9 cellular contexts compared by ENCODE assay signal in genomic region chr21:33441489-33442477, GRCh38. TPM values are rescaled to one million over a fixed set of nuclear protein-coding genes. Genes with fewer than 3 reads are reported as not detected.
DNase-seq lines count a peak whose midpoint lies in the region; FAIRE-seq and TF ChIP-seq lines count a peak whose summit lies in the region.
"Had no signal": no experiment of that assay in that cellular context is flagged by ENCODE, and none has a peak within 500 bp of the region (broad histone marks: within the 10 kb centered on the region; RNA-seq: fewer than 3 reads in every experiment).

No MANE protein-coding gene starts in this region.

- no peak for TF ChIP-seq CTCF in mammary epithelial cell (conservative IDR thresholded peaks at IDR 0.05 in 1 of 2, IDR thresholded peaks at IDR 0.05 in 1 of 2; ENCODE audit: extremely low read depth in 1 of 2, insufficient read depth in 1 of 2, low read depth in 1 of 2, low read length in 2 of 2)
- TF ChIP-seq CTCF in neural crest cell (conservative IDR thresholded peaks at IDR 0.05) = no peak

- H4K20me1 ChIP-seq in mammary epithelial cell (ENCODE audit: insufficient read depth, low read length) = no peaks in the 10 kb centered on the region

- peak overlapping the region; percentile 70 for H3K27ac ChIP-seq in mammary epithelial cell (ENCODE audit: insufficient read depth, low read depth, low read length)
- H3K27ac ChIP-seq: SK-N-MC had no signal

- no peaks in the 10 kb centered on the region for H3K9me3 Mint-ChIP-seq in neural crest cell
- H3K9me3 Mint-ChIP-seq in activated naive CD4-positive, alpha-beta T cell treated with anti-CD3 and anti-CD28 coated beads, Interleukin-2, amount 10 ng/mL, durations not matched to agents 7 days and 5 days = no peaks in the 10 kb centered on the region

- H2AFZ ChIP-seq in mammary epithelial cell (ENCODE audit: low read depth, low read length) = peak overlapping the region; percentile 31

- CTCF ChIA-PET in mammary epithelial cell (lab: Charles Lee; ENCODE audit: low non-redundant PET) = interaction anchor here (0.6 kb wide), 1 partner anchor 81 kb away, joined by 13 read pairs; no protein-coding TSS in a partner anchor
- CTCF ChIA-PET in activated naive CD4-positive, alpha-beta T cell treated with anti-CD3 and anti-CD28 coated beads, Interleukin-2, amount 10 ng/mL, durations not matched to agents 7 days and 5 days (lab: Charles Lee) = interaction anchor here (0.7 to 2.9 kb wide), 4 partner anchors 238 to 245 kb away, joined by 3 to 9 read pairs (median 4); no protein-coding TSS in a partner anchor

- BruUV-seq in mammary epithelial cell (replicated peaks; lab: Mats Ljungman, UMichigan) = no TSS peak

- TF ChIP-seq POLR2A in GM12891 (IDR thresholded peaks at IDR 0.05; ENCODE audit: low read depth, low read length) = no peak

- H3K27ac Mint-ChIP-seq in neural crest cell (ENCODE audit: unreplicated experiment) = peak overlapping the region; percentile 6
- H3K27ac Mint-ChIP-seq in activated naive CD4-positive, alpha-beta T cell treated with anti-CD3 and anti-CD28 coated beads, Interleukin-2, amount 10 ng/mL, durations not matched to agents 7 days and 5 days = no peak overlapping the region

- H3K27me3 ChIP-seq in mammary epithelial cell (ENCODE audit: insufficient read depth, low read length) = no peaks in the 10 kb centered on the region

- no peak overlapping the region for H3K4me3 Mint-ChIP-seq in neural crest cell
- H3K4me3 Mint-ChIP-seq in activated naive CD4-positive, alpha-beta T cell treated with anti-CD3 and anti-CD28 coated beads, Interleukin-2, amount 10 ng/mL, durations not matched to agents 7 days and 5 days = no peak overlapping the region

- dilution Hi-C loops in mammary epithelial cell (cut with HindIII; ENCODE audit: low sequenced_read_pairs) = no loop called here

- H3K79me2 ChIP-seq in mammary epithelial cell (ENCODE audit: insufficient read depth, low read length) = no peaks in the 10 kb centered on the region

- in situ Hi-C loops in mammary epithelial cell (cut with MboI; ENCODE audit: low sequenced_read_pairs in 2 of 2) = loop anchor here (5.0 to 10.0 kb wide), 2 partner anchors 239 to 247 kb away; no protein-coding TSS in a partner anchor

- no peaks in the 10 kb centered on the region for H3K36me3 Mint-ChIP-seq in neural crest cell (ENCODE audit: low read depth)
- peaks cover 15% of the 10 kb centered on the region for H3K36me3 Mint-ChIP-seq in activated naive CD4-positive, alpha-beta T cell treated with anti-CD3 and anti-CD28 coated beads, Interleukin-2, amount 10 ng/mL, durations not matched to agents 7 days and 5 days

- peak overlapping the region; percentile 6 for H3K4me2 ChIP-seq in mammary epithelial cell (ENCODE audit: insufficient read depth, low read depth, low read length)

- DNase-seq in GM12891 (ENCODE audit: insufficient read length, low spot score) = peak; percentile 31
- peak; percentile 58 for DNase-seq in HCEC 1CT
- DNase-seq in NCI-H1694 treated with DMSO at 0.1 percent for 48 hours (lab: John Stamatoyannopoulos, UW) = peak; percentile 14
- peak; percentile 96 for DNase-seq in mammary epithelial cell
- DNase-seq in neural crest cell (ENCODE audit: low read depth, low spot score) = no peak
- DNase-seq in stimulated activated CD4-positive, alpha-beta T cell treated with anti-CD3 and anti-CD28 coated beads, Interleukin-2, amount 100 ng/mL, for 48 hours = no peak
- DNase-seq in hypothalamus (lab: John Stamatoyannopoulos, UW) = no peak
- DNase-seq in activated naive CD4-positive, alpha-beta T cell treated with anti-CD3 and anti-CD28 coated beads, Interleukin-2, amount 10 ng/mL, durations not matched to agents 7 days and 5 days = no peak

- H3K9me3 ChIP-seq in mammary epithelial cell (replicated peaks; ENCODE audit: insufficient read depth, low read length) = no peaks in the 10 kb centered on the region

- H3K4me1 ChIP-seq in mammary epithelial cell (ENCODE audit: insufficient read depth, low read length) = peaks cover 19% of the 10 kb centered on the region

- H3K4me3 ChIP-seq in mammary epithelial cell (replicated peaks in 1 of 3; ENCODE audit: insufficient read depth in 1 of 3, low read depth in 2 of 3, low read length in 3 of 3) = no peak overlapping the region
- H3K4me3 ChIP-seq: SK-N-MC had no signal

- 53% methylated on average over 11 of the region's 11 CpGs for WGBS in mammary epithelial cell (ENCODE audit: low coverage, missing lambda C conversion rate)

- no peaks in the 10 kb centered on the region for H3K27me3 Mint-ChIP-seq in neural crest cell (ENCODE audit: low read depth)
- H3K27me3 Mint-ChIP-seq in activated naive CD4-positive, alpha-beta T cell treated with anti-CD3 and anti-CD28 coated beads, Interleukin-2, amount 10 ng/mL, durations not matched to agents 7 days and 5 days = no peaks in the 10 kb centered on the region

- intact Hi-C loops in mammary epithelial cell (cut with micrococcal nuclease) = loop anchor here (10.0 kb wide), 1 partner anchor 307 kb away; no protein-coding TSS in a partner anchor

- peak overlapping the region; percentile 67 for H3K9ac ChIP-seq in mammary epithelial cell (ENCODE audit: insufficient read depth, low read length)

- peak; percentile 88 for FAIRE-seq in GM12891 (lab: Jason Lieb, UNC)

- H3K36me3 ChIP-seq in mammary epithelial cell (ENCODE audit: insufficient read depth, low read length) = peaks cover 11% of the 10 kb centered on the region

- H3K4me1 Mint-ChIP-seq in neural crest cell = no peaks in the 10 kb centered on the region
- peaks cover 8% of the 10 kb centered on the region for H3K4me1 Mint-ChIP-seq in activated naive CD4-positive, alpha-beta T cell treated with anti-CD3 and anti-CD28 coated beads, Interleukin-2, amount 10 ng/mL, durations not matched to agents 7 days and 5 days

TF ChIP-seq in GM12891, 5 proteins besides CTCF, POLR2A, EP300 and RAD21:
- TF ChIP-seq POU2F2 (IDR thresholded peaks at IDR 0.05; ENCODE audit: low read depth, low read length) (peak; percentile 16; the same call in 1 of the 2 replicates), PAX5 (IDR thresholded peaks at IDR 0.05; ENCODE audit: insufficient read depth, low read length, severe bottlenecking) (peak; percentile 11), POLR2AphosphoS5 (IDR thresholded peaks at IDR 0.05; ENCODE audit: low read depth, low read length) (no peak; the same call in 1 of the 2 replicates)

RNA-seq across cellular contexts. Expression of gene TMEM50B, which starts 38.0 kb away (rescaled TPM):
- polyA plus RNA-seq in GM12891 (2012; ENCODE audit: low read depth, missing spikeins) = 9.7 TPM
- total RNA-seq in mammary epithelial cell = 10 to 100 TPM; 21.5 to 21.7 TPM
- polyA plus RNA-seq in mammary epithelial cell = 14.6 TPM
- polyA minus RNA-seq in mammary epithelial cell = 5.4 TPM
- 23.2 and 25.6 TPM in 2 replicates for total RNA-seq in neural crest cell

RNA-seq across cellular contexts. Expression of gene IFNGR2, which starts 38.6 kb away (rescaled TPM):
- polyA plus RNA-seq in GM12891 (2012; ENCODE audit: low read depth, missing spikeins) = 46.4 TPM
- total RNA-seq in mammary epithelial cell (100 to 1,000 TPM in 1 of 2 donors, 10 to 100 TPM in 1; 63.3 to 104 TPM), neural crest cell (38.9 and 40.5 TPM in 2 replicates)
- polyA plus RNA-seq in mammary epithelial cell = 93.1 TPM
- polyA minus RNA-seq in mammary epithelial cell = 92.8 TPM

RNA-seq across cellular contexts. Expression of gene DNAJC28, which starts 49.7 kb away (rescaled TPM):
- 0.35 TPM for polyA plus RNA-seq in GM12891 (2012; ENCODE audit: low read depth, missing spikeins)
- total RNA-seq in mammary epithelial cell = 1 to 10 TPM; 1.2 to 2.0 TPM
- polyA plus RNA-seq in mammary epithelial cell = 0.75 TPM
- polyA minus RNA-seq in mammary epithelial cell = not detected
- total RNA-seq in neural crest cell = 2.4 and 2.7 TPM in 2 replicates

Comparison
In these comparisons a context has a peak if more than half of its experiments do, and no peak if none do; other contexts are left out.
1. DNase-seq: peak in GM12891 (single experiment), HCEC 1CT (single experiment), NCI-H1694 treated with DMSO at 0.1 percent for 48 hours (single experiment) and mammary epithelial cell (single experiment); none in neural crest cell (single experiment), stimulated activated CD4-positive, alpha-beta T cell treated with anti-CD3 and anti-CD28 coated beads, Interleukin-2, amount 100 ng/mL, for 48 hours (0 of 2), hypothalamus (0 of 51) and activated naive CD4-positive, alpha-beta T cell treated with anti-CD3 and anti-CD28 coated beads, Interleukin-2, amount 10 ng/mL, durations not matched to agents 7 days and 5 days (single experiment).